Comparison of ENCODE assay signal across 8 cellular contexts in the genomic region with DNA sequence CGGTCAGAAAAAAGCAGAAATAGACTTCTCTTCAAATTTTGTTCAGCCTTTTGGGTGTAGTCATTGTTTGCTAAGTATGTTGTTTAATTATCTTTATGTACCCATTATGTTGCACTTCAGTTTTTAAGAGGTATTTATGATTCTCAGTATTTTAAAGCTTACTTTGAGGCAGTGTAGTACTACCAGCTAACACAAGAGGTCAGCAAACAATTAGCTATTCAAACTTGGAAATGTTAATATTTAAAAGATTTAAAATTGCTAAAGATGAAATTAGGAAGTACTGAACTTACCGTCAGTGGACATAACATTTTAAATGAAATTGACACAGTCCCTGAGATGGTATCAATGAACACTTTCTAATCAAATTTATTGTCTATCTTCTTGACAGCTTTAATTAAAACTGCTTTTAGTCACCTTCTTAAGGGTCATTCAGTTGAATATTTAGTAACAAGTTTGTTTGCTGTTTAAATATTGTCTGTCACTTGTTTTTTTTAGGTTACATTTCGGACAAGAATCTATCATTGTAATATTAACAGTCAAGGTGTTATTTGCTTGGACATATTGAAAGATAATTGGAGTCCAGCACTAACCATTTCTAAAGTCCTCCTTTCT. TPM values are rescaled to one million over a fixed set of nuclear protein-coding genes. Genes with fewer than 3 reads are reported as not detected.
A peak's percentile ranks its signal among the peaks of the same experiment; 100 is the strongest.
DNase-seq lines count a peak whose midpoint lies in the region; ATAC-seq and TF ChIP-seq lines count a peak whose summit lies in the region.

No MANE protein-coding gene starts in this region.

- no peak overlapping the region for H2AFZ ChIP-seq in SU-DHL-6 (ENCODE audit: low read depth, low read length, severe bottlenecking)

- no peaks in the 10 kb centered on the region for H3K27me3 Mint-ChIP-seq in CD4-positive, alpha-beta T cell

- no peaks in the 10 kb centered on the region for H4K20me1 ChIP-seq in SU-DHL-6 (ENCODE audit: low read depth, low read length)

- no peak overlapping the region for H3K27ac ChIP-seq in CD4-positive, alpha-beta T cell (ENCODE audit: low read depth, low read length)
- no peak overlapping the region for H3K27ac ChIP-seq in SU-DHL-6 (ENCODE audit: low read depth, low read length)
- no peak overlapping the region for H3K27ac ChIP-seq in suprapubic skin

- H3K4me3 Mint-ChIP-seq in CD4-positive, alpha-beta T cell: no peak overlapping the region

- POLR2A ChIA-PET in CD4-positive, alpha-beta T cell (lab: Charles Lee): interaction anchor here (3.2 kb wide), 1 partner anchor 28 kb away, joined by 19 read pairs; a partner anchor contains a TSS

- H3K4me2 ChIP-seq in SU-DHL-6 (ENCODE audit: low read depth, low read length, poor library complexity, severe bottlenecking): no peak overlapping the region

- CTCF ChIA-PET in CD4-positive, alpha-beta T cell (lab: Charles Lee): interaction anchor here (0.9 to 1.5 kb wide), 6 partner anchors 10 to 350 kb away, joined by 3 to 10 read pairs (median 3); no protein-coding TSS in a partner anchor

- H3K4me3 ChIP-seq in SU-DHL-6 (ENCODE audit: insufficient read depth, low read length, poor library complexity, severe bottlenecking) (no peak overlapping the region), suprapubic skin (no peak overlapping the region)

- H3K4me1 ChIP-seq in suprapubic skin: peaks cover 9% of the 10 kb centered on the region

- H3K4me1 Mint-ChIP-seq in CD4-positive, alpha-beta T cell (ENCODE audit: low read depth): no peaks in the 10 kb centered on the region

- H3K9me3 ChIP-seq in CD4-positive, alpha-beta T cell (ENCODE audit: control insufficient read depth, low read length): no peaks in the 10 kb centered on the region
- H3K9me3 ChIP-seq in SU-DHL-6 (ENCODE audit: insufficient read depth, low read length): no peaks in the 10 kb centered on the region
- H3K9me3 ChIP-seq in suprapubic skin: no peaks in the 10 kb centered on the region

- no peak for TF ChIP-seq EP300 in suprapubic skin (IDR thresholded peaks at IDR 0.05)

- peaks cover 37% of the 10 kb centered on the region for H3K36me3 Mint-ChIP-seq in CD4-positive, alpha-beta T cell (ENCODE audit: low read depth)

- intact Hi-C loops in CD4-positive, alpha-beta T cell (cut with DNase I, micrococcal nuclease): loop anchor here (1.0 to 2.0 kb wide), 3 partner anchors 56 to 350 kb away; a partner anchor contains a TSS
- intact Hi-C loops in posterior cingulate gyrus (cut with DNase I): no loop called here

- peak; percentile 88 for TF ChIP-seq CTCF in CD4-positive, alpha-beta T cell (IDR thresholded peaks at IDR 0.05)
- TF ChIP-seq CTCF in SU-DHL-6 (IDR thresholded peaks at IDR 0.05; ENCODE audit: insufficient read depth, low read length, poor library complexity, severe bottlenecking) (peak; percentile 88), suprapubic skin (IDR thresholded peaks at IDR 0.05) (peak; percentile 81 to 82)

- H3K9ac ChIP-seq in SU-DHL-6 (ENCODE audit: low read length): no peak overlapping the region

- 55% methylated on average over 3 of the region's 3 CpGs for WGBS in suprapubic skin

- no peaks in the 10 kb centered on the region for H3K9me3 Mint-ChIP-seq in CD4-positive, alpha-beta T cell

- H3K27me3 ChIP-seq in CD4-positive, alpha-beta T cell (ENCODE audit: control insufficient read depth, insufficient read depth, low read length): no peaks in the 10 kb centered on the region
- no peaks in the 10 kb centered on the region for H3K27me3 ChIP-seq in SU-DHL-6 (ENCODE audit: low read length)
- no peaks in the 10 kb centered on the region for H3K27me3 ChIP-seq in suprapubic skin

- no peak for DNase-seq in CD4-positive, alpha-beta T cell
- peak; percentile 51 for DNase-seq in globus pallidus (ENCODE audit: low spot score)
- DNase-seq in suprapubic skin (ENCODE audit: low spot score in 2 of 2): no peak
- no peak for DNase-seq in posterior cingulate gyrus

- ATAC-seq in CD4-positive, alpha-beta T cell (ENCODE audit: poor library complexity): peak; percentile 51
- ATAC-seq in GM21723 (IDR thresholded peaks at IDR 0.05; ENCODE audit: unreplicated experiment): peak; percentile 55
- no peak for ATAC-seq in HG02642 (IDR thresholded peaks at IDR 0.05; ENCODE audit: poor library complexity, unreplicated experiment)
- no peak for ATAC-seq in GM21447 (IDR thresholded peaks at IDR 0.05; ENCODE audit: unreplicated experiment)

- H3F3A ChIP-seq in SU-DHL-6 (ENCODE audit: insufficient read depth): no peaks in the 10 kb centered on the region

- H3K9me2 ChIP-seq in SU-DHL-6 (replicated peaks; ENCODE audit: insufficient read depth, low read length): no peaks in the 10 kb centered on the region

- peak overlapping the region; percentile 32 for H3K27ac Mint-ChIP-seq in CD4-positive, alpha-beta T cell

- TF ChIP-seq POLR2A in suprapubic skin (IDR thresholded peaks at IDR 0.05): no peak

- H3K36me3 ChIP-seq in SU-DHL-6 (ENCODE audit: low read length) (no peaks in the 10 kb centered on the region), suprapubic skin (peaks cover 13% of the 10 kb centered on the region)

- no peaks in the 10 kb centered on the region for H3K79me2 ChIP-seq in SU-DHL-6 (ENCODE audit: insufficient read depth, low read length)

RNA-seq across cellular contexts. Expression of a gene that starts 28.1 kb away (rescaled TPM):
- total RNA-seq in CD4-positive, alpha-beta T cell: 1 to 10 TPM; 3.2 to 3.8 TPM
- 1 to 10 TPM; 6.7 to 9.5 (median 9.0) TPM for total RNA-seq in suprapubic skin

RNA-seq across cellular contexts. Expression of a gene that starts 28.2 kb away (rescaled TPM):
- 1,000 to 10,000 TPM; 2,331 to 2,343 TPM for total RNA-seq in CD4-positive, alpha-beta T cell
- total RNA-seq in suprapubic skin: 1,000 to 10,000 TPM; 1,650 to 2,624 (median 2,399) TPM

RNA-seq across cellular contexts. Expression of a gene that starts 56.4 kb away (rescaled TPM):
- total RNA-seq in CD4-positive, alpha-beta T cell: 100 to 1,000 TPM; 111 to 113 TPM
- 10 to 100 TPM; 24.4 to 44.1 (median 39.1) TPM for total RNA-seq in suprapubic skin

Comparison
In these comparisons a context has a peak if more than half of its experiments do, and no peak if none do; other contexts are left out.
1. ATAC-seq: peak in CD4-positive, alpha-beta T cell (single experiment) and GM21723 (single experiment); none in HG02642 (single experiment) and GM21447 (single experiment).
2. Peak in every context shown above with its lines, with median percentiles within 50 percentile points of each other: CTCF ChIP-seq.